1 cellular context compared by ENCODE assay signal in genomic region chr17:66426397-66427033, GRCh38.
A peak's percentile ranks its signal among the peaks of the same experiment; 100 is the strongest.
TF ChIP-seq lines count a peak whose summit lies in the region.

No MANE protein-coding gene starts in this region.

TF ChIP-seq in HepG2, 621 proteins besides CTCF, POLR2A, EP300 and RAD21 (continued from another document and continues in another):
- TF ChIP-seq ZNF18 (CRISPR knock-in tag; IDR thresholded peaks at IDR 0.05; ENCODE audit: insufficient replicate concordance) (no peak), ZMYM4 (CRISPR knock-in tag; IDR thresholded peaks at IDR 0.05) (peak; percentile 65; the same call in 1 of the 2 replicates), IKZF1 (IDR thresholded peaks at IDR 0.05) (no peak), ZBTB49 (CRISPR knock-in tag; IDR thresholded peaks at IDR 0.05; ENCODE audit: borderline replicate concordance) (no peak), HDAC2 (CRISPR knock-in tag; IDR thresholded peaks at IDR 0.05) (no peak), HOXD1 (CRISPR knock-in tag; IDR thresholded peaks at IDR 0.05) (no peak), SOX6 (IDR thresholded peaks at IDR 0.05) (no peak), SOX6 (CRISPR knock-in tag; IDR thresholded peaks at IDR 0.05) (peak; percentile 55), KLF9 (CRISPR knock-in tag; IDR thresholded peaks at IDR 0.05; ENCODE audit: low read depth) (no peak), ZNF253 (CRISPR knock-in tag; IDR thresholded peaks at IDR 0.05; ENCODE audit: borderline replicate concordance) (no peak), ZNF317 (CRISPR knock-in tag; IDR thresholded peaks at IDR 0.05) (no peak), LRRFIP1 (CRISPR knock-in tag; conservative IDR thresholded peaks at IDR 0.05) (no peak), KLF11 (CRISPR knock-in tag; IDR thresholded peaks at IDR 0.05) (no peak), ARID3A (IDR thresholded peaks at IDR 0.05; ENCODE audit: low read depth, low read length) (no peak), ARNT (IDR thresholded peaks at IDR 0.05) (no peak), ZNF724P (CRISPR knock-in tag; IDR thresholded peaks at IDR 0.05; ENCODE audit: borderline replicate concordance) (no peak), ARHGAP35 (CRISPR knock-in tag; IDR thresholded peaks at IDR 0.05; ENCODE audit: borderline replicate concordance) (no peak), ZMAT3 (CRISPR knock-in tag; conservative IDR thresholded peaks at IDR 0.05) (no peak), NFYC (CRISPR knock-in tag; IDR thresholded peaks at IDR 0.05) (no peak), HNF4A (CRISPR knock-in tag; IDR thresholded peaks at IDR 0.05) (no peak; the same call in 1 of the 2 replicates), NRL (CRISPR knock-in tag; IDR thresholded peaks at IDR 0.05; ENCODE audit: borderline replicate concordance) (no peak), MXD1 (CRISPR knock-in tag; IDR thresholded peaks at IDR 0.05) (no peak), PRDM4 (CRISPR knock-in tag; IDR thresholded peaks at IDR 0.05; ENCODE audit: borderline replicate concordance) (no peak), TRIM24 (CRISPR knock-in tag; IDR thresholded peaks at IDR 0.05) (no peak), MLX (CRISPR knock-in tag; IDR thresholded peaks at IDR 0.05) (no peak), TBX2 (CRISPR knock-in tag; IDR thresholded peaks at IDR 0.05; ENCODE audit: borderline replicate concordance) (no peak), HOMEZ (CRISPR knock-in tag; IDR thresholded peaks at IDR 0.05; ENCODE audit: low read depth) (peak; percentile 64), TGIF2 (CRISPR knock-in tag; IDR thresholded peaks at IDR 0.05) (peak; percentile 24; the same call in 1 of the 2 replicates), SRF (IDR thresholded peaks at IDR 0.05; ENCODE audit: low read depth, low read length) (no peak), ZNF879 (CRISPR knock-in tag; IDR thresholded peaks at IDR 0.05) (no peak), ZNF652 (CRISPR knock-in tag; IDR thresholded peaks at IDR 0.05; ENCODE audit: borderline replicate concordance, low read depth) (no peak), ZNF142 (CRISPR knock-in tag; IDR thresholded peaks at IDR 0.05) (no peak), HMG20A (CRISPR knock-in tag; IDR thresholded peaks at IDR 0.05; ENCODE audit: borderline replicate concordance) (no peak), ZNF354B (CRISPR knock-in tag; IDR thresholded peaks at IDR 0.05) (no peak), SKIL (CRISPR knock-in tag; IDR thresholded peaks at IDR 0.05; ENCODE audit: borderline replicate concordance) (no peak), NR2F6 (IDR thresholded peaks at IDR 0.05) (no peak), NR2F6 (CRISPR knock-in tag; IDR thresholded peaks at IDR 0.05) (no peak), ETV6 (CRISPR knock-in tag; conservative IDR thresholded peaks at IDR 0.05) (no peak), MBD4 (IDR thresholded peaks at IDR 0.05; ENCODE audit: borderline replicate concordance, low read length) (no peak), ZNF33B (CRISPR knock-in tag; IDR thresholded peaks at IDR 0.05) (no peak)
